In the genomic region with DNA sequence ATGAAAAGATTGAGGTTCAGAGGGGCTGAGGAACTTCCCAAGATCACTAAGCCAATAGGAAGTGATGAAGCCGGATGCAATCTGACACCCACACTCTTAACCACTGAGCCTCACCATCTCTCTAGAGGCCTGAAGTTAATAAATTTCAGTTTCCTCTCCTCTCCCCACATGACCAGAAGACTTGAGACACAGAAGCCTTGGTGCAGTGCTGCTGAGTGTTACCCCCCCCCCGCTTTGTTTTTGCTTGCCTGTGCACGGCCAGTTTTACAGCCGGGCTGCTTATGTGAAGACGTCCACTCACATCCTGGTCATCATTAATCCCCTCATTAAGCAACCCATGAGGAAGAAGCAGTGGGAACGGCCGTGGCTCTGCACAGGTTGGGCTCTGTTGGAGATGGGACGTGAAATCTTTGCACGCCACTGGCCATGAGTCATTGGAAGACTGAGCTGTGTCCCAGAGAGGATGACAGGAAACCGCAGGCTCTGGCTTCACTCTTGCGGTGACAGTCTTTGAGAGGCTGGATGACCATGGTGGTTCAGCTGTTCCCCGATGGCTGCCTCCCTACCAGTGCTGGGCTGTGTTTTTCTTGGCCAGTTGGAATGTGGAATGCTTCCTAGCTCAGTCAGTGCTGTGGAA, we compare ENCODE assay signal across 8 cellular contexts.
DNase-seq lines count a peak whose midpoint lies in the region; ATAC-seq and TF ChIP-seq lines count a peak whose summit lies in the region.

No MANE protein-coding gene starts in this region.

- no peaks in the 10 kb centered on the region for H3K36me3 Mint-ChIP-seq in nephron (ENCODE audit: low read depth)
- H3K36me3 Mint-ChIP-seq in activated CD4-positive, alpha-beta T cell treated with anti-CD3 and anti-CD28 coated beads for 36 hours (ENCODE audit: low read depth): no peaks in the 10 kb centered on the region

- H3K4me1 Mint-ChIP-seq in nephron: peaks cover 31% of the 10 kb centered on the region
- H3K4me1 Mint-ChIP-seq in activated CD4-positive, alpha-beta T cell treated with anti-CD3 and anti-CD28 coated beads for 36 hours: no peaks in the 10 kb centered on the region

- ATAC-seq in GM18498 (IDR thresholded peaks at IDR 0.05; ENCODE audit: unreplicated experiment): peak; percentile 72
- ATAC-seq in HG03095 (IDR thresholded peaks at IDR 0.05; ENCODE audit: unreplicated experiment): peak; percentile 88
- no peak for ATAC-seq in activated CD4-positive, alpha-beta T cell treated with anti-CD3 and anti-CD28 coated beads for 36 hours
- ATAC-seq in activated CD4-positive, CD25-positive, alpha-beta regulatory T cell treated with anti-CD3 and anti-CD28 coated beads, Interleukin-2, amount 50 U/mL, for 24 hours: no peak
- no peak for ATAC-seq in GM18511 (IDR thresholded peaks at IDR 0.05; ENCODE audit: unreplicated experiment)

- POLR2A ChIA-PET in activated CD4-positive, alpha-beta T cell treated with anti-CD3 and anti-CD28 coated beads for 36 hours (lab: Charles Lee): no interaction called here

- no peaks in the 10 kb centered on the region for H3K9me3 ChIP-seq in ascending aorta

- H3K27ac ChIP-seq in ascending aorta: no peak overlapping the region

- TF ChIP-seq CTCF in ascending aorta (IDR thresholded peaks at IDR 0.05) (no peak), nephron (IDR thresholded peaks at IDR 0.05; ENCODE audit: unreplicated experiment in 3 of 3) (no peak)

- peak overlapping the region in 2 of 3 experiments; percentile 20 to 34 for H3K4me3 Mint-ChIP-seq in nephron
- H3K4me3 Mint-ChIP-seq in activated CD4-positive, alpha-beta T cell treated with anti-CD3 and anti-CD28 coated beads for 36 hours: no peak overlapping the region

- no peaks in the 10 kb centered on the region for H3K4me1 ChIP-seq in ascending aorta

- DNase-seq in ascending aorta (ENCODE audit: low spot score in 2 of 2) (peak; percentile 26 to 68), NCI-H2171 treated with DMSO at 0.1 percent for 48 hours (lab: John Stamatoyannopoulos, UW) (no peak)
- DNase-seq in activated CD4-positive, alpha-beta T cell treated with anti-CD3 and anti-CD28 coated beads for 36 hours: no peak

- H3K9me3 Mint-ChIP-seq in nephron: no peaks in the 10 kb centered on the region
- H3K9me3 Mint-ChIP-seq in activated CD4-positive, alpha-beta T cell treated with anti-CD3 and anti-CD28 coated beads for 36 hours (ENCODE audit: low read depth): peaks cover 6% of the 10 kb centered on the region

- H3K27ac Mint-ChIP-seq in nephron: peak overlapping the region; percentile 25 to 79 (median 59)
- no peak overlapping the region for H3K27ac Mint-ChIP-seq in activated CD4-positive, alpha-beta T cell treated with anti-CD3 and anti-CD28 coated beads for 36 hours

- intact Hi-C loops in ascending aorta (cut with DNase I): no loop called here
- intact Hi-C loops in activated CD4-positive, alpha-beta T cell treated with anti-CD3 and anti-CD28 coated beads for 36 hours (cut with DNase I, micrococcal nuclease): no loop called here

- H3K27me3 ChIP-seq in ascending aorta: no peaks in the 10 kb centered on the region

- no peaks in the 10 kb centered on the region for H3K36me3 ChIP-seq in ascending aorta

- H3K4me3 ChIP-seq in ascending aorta: no peak overlapping the region

- no peaks in the 10 kb centered on the region for H3K27me3 Mint-ChIP-seq in nephron (ENCODE audit: low read depth)
- no peaks in the 10 kb centered on the region for H3K27me3 Mint-ChIP-seq in activated CD4-positive, alpha-beta T cell treated with anti-CD3 and anti-CD28 coated beads for 36 hours

- CTCF ChIA-PET in activated CD4-positive, alpha-beta T cell treated with anti-CD3 and anti-CD28 coated beads for 36 hours (lab: Charles Lee): interaction anchor here (1.1 kb wide), 1 partner anchor 244 kb away, joined by 3 read pairs; no protein-coding TSS in a partner anchor

Comparison
In these comparisons a context has a peak if more than half of its experiments do, and no peak if none do; other contexts are left out.
1. ATAC-seq: peak in GM18498 (single experiment) and HG03095 (single experiment); none in activated CD4-positive, alpha-beta T cell treated with anti-CD3 and anti-CD28 coated beads for 36 hours (single experiment), activated CD4-positive, CD25-positive, alpha-beta regulatory T cell treated with anti-CD3 and anti-CD28 coated beads, Interleukin-2, amount 50 U/mL, for 24 hours (0 of 2) and GM18511 (single experiment).
2. DNase-seq: peak in ascending aorta (2 of 2); none in activated CD4-positive, alpha-beta T cell treated with anti-CD3 and anti-CD28 coated beads for 36 hours (single experiment) and NCI-H2171 treated with DMSO at 0.1 percent for 48 hours (single experiment).